18 cellular contexts compared by ENCODE assay signal in genomic region chr5:135317286-135317685, GRCh38.
"Had no signal": no experiment of that assay in that cellular context is flagged by ENCODE, and none has a peak within 500 bp of the region (broad histone marks: within the 10 kb centered on the region; RNA-seq: fewer than 3 reads in every experiment).

No MANE protein-coding gene starts in this region.

- ATAC-seq: activated T-cell treated with anti-CD3 and anti-CD28 coated beads, Interleukin-2, amount 50 U/mL, for 72 hours; body of pancreas; esophagus mucosa; gastroesophageal sphincter; heart left ventricle had no signal

- H3K4me3 ChIP-seq: body of pancreas, gastroesophageal sphincter, heart left ventricle, spleen, thyroid gland, uterus had no signal

- H3K27ac Mint-ChIP-seq: activated T-cell treated with anti-CD3 and anti-CD28 coated beads, Interleukin-2, amount 50 U/mL, for 72 hours; nephron had no signal

- H3K4me1 Mint-ChIP-seq: nephron had no signal

- H3K27ac ChIP-seq: body of pancreas, gastroesophageal sphincter, heart left ventricle, spleen, thyroid gland, uterus, VCaP had no signal

- H3K27me3 ChIP-seq: body of pancreas, gastroesophageal sphincter, heart left ventricle, spleen, thyroid gland, uterus had no signal

- H3K9me3 ChIP-seq: body of pancreas, gastroesophageal sphincter, heart left ventricle, spleen, thyroid gland, uterus had no signal

- H3K36me3 ChIP-seq: gastroesophageal sphincter, heart left ventricle, spleen, thyroid gland, uterus had no signal

- H3K4me1 ChIP-seq: body of pancreas, gastroesophageal sphincter, heart left ventricle, spleen, thyroid gland, uterus had no signal

- H3K9me3 Mint-ChIP-seq: activated T-cell treated with anti-CD3 and anti-CD28 coated beads, Interleukin-2, amount 50 U/mL, for 72 hours; nephron had no signal

- DNase-seq: activated CD4-positive, alpha-beta T cell treated with anti-CD3 and anti-CD28 coated beads, Interleukin-2, amount 50 U/mL, for 4 hours; activated gamma-delta T cell treated with Interleukin-2 at 50 U/mL for 16 hours; activated T-cell treated with anti-CD3 and anti-CD28 coated beads, Interleukin-2, amount 50 U/mL, for 72 hours; caudate nucleus; heart left ventricle; posterior cingulate gyrus; spleen; stimulated activated CD8-positive, alpha-beta memory T cell treated with anti-CD3 and anti-CD28 coated beads, Interleukin-4, amount 100 ng/mL, for 48 hours; stimulated activated naive CD4-positive, alpha-beta T cell; SW 1271; T-helper 2 cell; thyroid gland had no signal

- H3K4me3 Mint-ChIP-seq: activated T-cell treated with anti-CD3 and anti-CD28 coated beads, Interleukin-2, amount 50 U/mL, for 72 hours; nephron had no signal
